33 cellular contexts compared by ENCODE assay signal in the genomic region with DNA sequence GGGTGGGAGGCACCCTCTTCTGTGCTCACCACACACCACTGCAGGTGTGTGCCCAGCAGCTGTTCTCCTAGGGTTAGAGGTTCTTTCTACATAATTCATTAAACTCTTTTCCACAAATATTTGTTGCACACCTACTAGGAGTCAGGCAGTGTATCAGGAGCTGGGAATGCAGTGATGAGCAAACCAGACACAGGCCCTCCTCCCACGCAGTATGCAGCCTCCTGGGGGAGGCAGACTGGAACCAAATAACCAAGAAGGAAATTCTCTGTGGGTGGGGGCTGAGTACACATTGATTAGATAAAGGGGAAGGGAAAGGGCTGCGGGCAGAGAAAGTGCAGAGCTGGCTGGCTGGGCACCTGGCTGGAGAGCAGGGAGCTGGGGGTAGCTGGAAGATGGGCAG. TPM values are rescaled to one million over a fixed set of nuclear protein-coding genes. Genes with fewer than 3 reads are reported as not detected.
"Had no signal": no experiment of that assay in that cellular context is flagged by ENCODE, and none has a peak within 500 bp of the region (broad histone marks: within the 10 kb centered on the region; RNA-seq: fewer than 3 reads in every experiment).

No MANE protein-coding gene starts in this region.

- H3K4me3 ChIP-seq: dorsolateral prefrontal cortex, gastrocnemius medialis, lung, right atrium auricular region, smooth muscle cell, suprapubic skin, transverse colon, upper lobe of right lung had no signal

- H3K36me3 ChIP-seq: gastrocnemius medialis, neutrophil, right atrium auricular region, suprapubic skin, transverse colon, upper lobe of right lung had no signal

- ATAC-seq: esophagus mucosa; gastrocnemius medialis; left lobe of liver; natural killer cell; sciatic nerve; stimulated activated naive CD8-positive, alpha-beta T cell treated with anti-CD3 and anti-CD28 coated beads, Interleukin-15, amount 100 ng/mL, for 72 hours had no signal

- H3K27ac ChIP-seq: dorsolateral prefrontal cortex, epithelial cell of prostate, gastrocnemius medialis, neutrophil, parathyroid adenoma, right atrium auricular region, suprapubic skin, transverse colon, upper lobe of right lung had no signal

- H3K36me3 Mint-ChIP-seq: memory B cell, natural killer cell had no signal

- H3K27ac Mint-ChIP-seq: memory B cell; natural killer cell; progenitor cell of endocrine pancreas; stimulated activated naive CD8-positive, alpha-beta T cell treated with anti-CD3 and anti-CD28 coated beads, Interleukin-15, amount 100 ng/mL, for 72 hours had no signal

- H3K9me3 Mint-ChIP-seq: memory B cell; natural killer cell; stimulated activated naive CD8-positive, alpha-beta T cell treated with anti-CD3 and anti-CD28 coated beads, Interleukin-15, amount 100 ng/mL, for 72 hours had no signal

- H3K9ac ChIP-seq: parathyroid adenoma had no signal

- H3K4me2 ChIP-seq: smooth muscle cell had no signal

- H3K79me2 ChIP-seq: parathyroid adenoma had no signal

- H2AFZ ChIP-seq: parathyroid adenoma had no signal

- H3K4me1 ChIP-seq: parathyroid adenoma, right atrium auricular region, transverse colon, upper lobe of right lung had no signal

- H3K9me3 ChIP-seq: gastrocnemius medialis, neutrophil, right atrium auricular region, transverse colon, upper lobe of right lung had no signal

- H3K4me3 Mint-ChIP-seq: memory B cell; natural killer cell; stimulated activated naive CD8-positive, alpha-beta T cell treated with anti-CD3 and anti-CD28 coated beads, Interleukin-15, amount 100 ng/mL, for 72 hours had no signal

- H3K27me3 Mint-ChIP-seq: progenitor cell of endocrine pancreas; stimulated activated naive CD8-positive, alpha-beta T cell treated with anti-CD3 and anti-CD28 coated beads, Interleukin-15, amount 100 ng/mL, for 72 hours had no signal

- H3K4me1 Mint-ChIP-seq: memory B cell; natural killer cell; stimulated activated naive CD8-positive, alpha-beta T cell treated with anti-CD3 and anti-CD28 coated beads, Interleukin-15, amount 100 ng/mL, for 72 hours had no signal

- DNase-seq: cortex of kidney; dorsolateral prefrontal cortex; effector CD4-positive, alpha-beta T cell; foreskin fibroblast; gastrocnemius medialis; head of caudate nucleus; kidney; natural killer cell; stimulated activated CD4-positive, alpha-beta T cell treated with anti-CD3 and anti-CD28 coated beads, Interleukin-12 subunit alpha, Interleukin-12 subunit beta, amount 100 ng/mL, for 4 hours; stimulated activated CD4-positive, alpha-beta T cell treated with anti-CD3 and anti-CD28 coated beads, Interleukin-1b, Interleukin-23, amount 100 ng/mL, for 48 hours; stimulated activated CD4-positive, alpha-beta T cell treated with anti-CD3 and anti-CD28 coated beads, Interleukin-4, amount 100 ng/mL, for 1 hour; stimulated activated CD8-positive, alpha-beta memory T cell treated with anti-CD3 and anti-CD28 coated beads, Interleukin-4, amount 100 ng/mL, for 48 hours; stimulated activated naive CD4-positive, alpha-beta T cell; stimulated activated naive CD8-positive, alpha-beta T cell treated with anti-CD3 and anti-CD28 coated beads, Interleukin-15, amount 100 ng/mL, for 72 hours; transverse colon; upper lobe of right lung had no signal

- H3K27me3 ChIP-seq: dorsolateral prefrontal cortex, gastrocnemius medialis, neutrophil, right atrium auricular region, suprapubic skin, transverse colon, upper lobe of right lung had no signal

RNA-seq across cellular contexts. Expression of gene C3orf22, which starts 18.5 kb away (rescaled TPM):
- total RNA-seq: esophagus mucosa, gastrocnemius medialis, glomerular endothelial cell, kidney, left lobe of liver, liver, mononuclear cell, natural killer cell, omental fat pad, right atrium auricular region, sciatic nerve, smooth muscle cell, suprapubic skin, transverse colon, upper lobe of right lung had no signal
- polyA plus RNA-seq: liver, lung, neural cell, smooth muscle cell had no signal

RNA-seq across cellular contexts. Expression of gene CHST13, which starts 53.3 kb away (rescaled TPM):
- total RNA-seq: esophagus mucosa, glomerular endothelial cell, smooth muscle cell, suprapubic skin had no signal
- polyA plus RNA-seq: neural cell, smooth muscle cell had no signal

RNA-seq across cellular contexts. Expression of gene UROC1, which starts 59.7 kb away (rescaled TPM):
- total RNA-seq: esophagus mucosa, glomerular endothelial cell, kidney, mononuclear cell, natural killer cell, omental fat pad, progenitor cell of endocrine pancreas, right atrium auricular region, sciatic nerve, smooth muscle cell, suprapubic skin, transverse colon, upper lobe of right lung had no signal
- polyA plus RNA-seq: neural cell, smooth muscle cell had no signal
